In the genomic region with DNA sequence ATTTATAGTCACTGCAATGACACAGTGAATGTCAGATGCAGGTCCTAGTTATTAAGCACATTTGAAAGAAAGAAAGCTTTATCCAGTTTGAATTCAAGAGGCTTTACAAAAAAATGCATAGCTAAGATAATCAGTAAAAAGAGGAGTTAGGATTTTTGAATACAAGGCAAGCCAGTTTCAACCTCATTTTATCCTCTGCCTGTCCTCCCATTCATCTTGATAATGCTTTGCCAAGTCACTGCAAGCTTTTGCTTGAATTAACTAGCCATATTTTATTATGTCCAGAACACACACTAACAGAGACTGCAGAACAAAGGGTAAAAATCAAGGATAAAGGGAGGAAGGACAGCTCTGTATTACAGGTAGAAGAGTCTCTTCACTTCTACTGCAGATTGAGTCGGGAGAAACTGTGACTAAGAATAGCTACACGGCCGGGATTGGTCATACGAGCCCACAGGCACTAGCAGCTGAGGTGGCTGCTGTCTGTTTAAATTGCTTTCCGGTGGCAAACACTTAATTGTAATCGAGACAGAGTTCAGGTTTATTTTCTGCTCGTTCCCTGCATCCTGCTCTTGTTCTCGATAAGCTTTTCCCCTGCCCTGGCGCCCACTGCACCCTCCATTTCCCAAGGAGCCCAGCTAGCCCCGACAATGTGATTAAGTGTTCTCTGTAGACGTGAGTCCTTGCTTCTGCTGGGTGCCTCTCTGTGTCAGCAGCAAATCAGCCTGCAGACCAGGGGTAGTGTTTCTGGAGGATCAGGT, we compare ENCODE assay signal across 10 cellular contexts. TPM values are rescaled to one million over a fixed set of nuclear protein-coding genes. Genes with fewer than 3 reads are reported as not detected.
DNase-seq lines count a peak whose midpoint lies in the region; ATAC-seq and TF ChIP-seq lines count a peak whose summit lies in the region.
"Had no signal": no experiment of that assay in that cellular context is flagged by ENCODE, and none has a peak within 500 bp of the region (broad histone marks: within the 10 kb centered on the region; RNA-seq: fewer than 3 reads in every experiment).

No MANE protein-coding gene starts in this region.

- peaks cover 0 to 4% (median 0%) of the 10 kb centered on the region in 4 donors for H3K4me1 ChIP-seq in transverse colon

- DNase-seq in DMS153 treated with DMSO at 0.1 percent for 48 hours (lab: John Stamatoyannopoulos, UW; ENCODE audit: unreplicated experiment) (peak; percentile 44), NCI-H1417 (lab: John Stamatoyannopoulos, UW) (peak; percentile 14 to 93 (median 76)), left colon (no peak), transverse colon (no peak)
- DNase-seq: effector memory CD8-positive, alpha-beta T cell; H9 had no signal

- no peak for TF ChIP-seq POLR2A in transverse colon (IDR thresholded peaks at IDR 0.05)

- no peak overlapping the region for H3K4me3 ChIP-seq in transverse colon

- H3K36me3 ChIP-seq in transverse colon = no peaks in the 10 kb centered on the region

- 27 to 32% methylated on average over 6 to 11 of the region's 11 CpGs for WGBS in transverse colon (ENCODE audit: low coverage in 1 of 2), 2 donors

- in situ Hi-C loops in transverse colon (cut with MboI; ENCODE audit: low pct_ligation_motif_present in 1 of 4, low pct_unique_long_range_greater_than_20kb in 1 of 4, low sequenced_read_pairs in 3 of 4) = no loop called here

- no peaks in the 10 kb centered on the region for H3K27me3 ChIP-seq in transverse colon

- ATAC-seq in left colon (peak; percentile 40), GM18520 (IDR thresholded peaks at IDR 0.05; ENCODE audit: unreplicated experiment) (no peak), HG03354 (IDR thresholded peaks at IDR 0.05; ENCODE audit: poor library complexity, severe bottlenecking, unreplicated experiment) (no peak), GM21737 (IDR thresholded peaks at IDR 0.05; ENCODE audit: unreplicated experiment) (no peak)
- ATAC-seq: effector memory CD8-positive, alpha-beta T cell had no signal

- TF ChIP-seq EP300 in transverse colon (IDR thresholded peaks at IDR 0.05; ENCODE audit: low read depth) = no peak

- TF ChIP-seq CTCF in VCaP (conservative IDR thresholded peaks at IDR 0.05) (no peak), transverse colon (IDR thresholded peaks at IDR 0.05) (no peak)

- intact Hi-C loops in left colon (cut with DNase I, micrococcal nuclease) (no loop called here), transverse colon (cut with DNase I; ENCODE audit: low total_unique reads) (no loop called here)

- H3K9me3 ChIP-seq in transverse colon = peaks cover 9 to 10% of the 10 kb centered on the region in 2 donors

- H3K27ac ChIP-seq in VCaP (peak overlapping the region; percentile 84), transverse colon (no peak overlapping the region)

RNA-seq across cellular contexts. Expression of gene AKAP12, which starts 30.5 kb away (rescaled TPM):
- total RNA-seq in left colon (10 to 100 TPM in 1 of 2 donors, 1 to 10 TPM in 1; 9.4 to 25.2 TPM), transverse colon (10 to 100 TPM; 25.7 to 61.7 (median 53.1) TPM)

Comparison
In these comparisons a context has a peak if more than half of its experiments do, and no peak if none do; other contexts are left out.
1. DNase-seq: peak in DMS153 treated with DMSO at 0.1 percent for 48 hours (single experiment) and NCI-H1417 (3 of 3); none in left colon (0 of 2) and transverse colon (single experiment).